Comparison of ENCODE assay signal across 1 cellular context in genomic region chr6:25070547-25071366, GRCh38.
TF ChIP-seq lines count a peak whose summit lies in the region.

No MANE protein-coding gene starts in this region.

TF ChIP-seq in GM23338, 12 proteins besides CTCF, POLR2A, EP300 and RAD21 (continued from another document):
- TF ChIP-seq REST (IDR thresholded peaks at IDR 0.05; ENCODE audit: unreplicated experiment) = no peak
TF ChIP-seq in GM23338: peak in this region for 0.
